In genomic region chr18:58605027-58606020, GRCh38 we compare ENCODE assay signal across 1 cellular context.
A peak's percentile ranks its signal among the peaks of the same experiment; 100 is the strongest.
TF ChIP-seq lines count a peak whose summit lies in the region.

No MANE protein-coding gene starts in this region.

TF ChIP-seq in HepG2, 621 proteins besides CTCF, POLR2A, EP300 and RAD21 (continued from another document and continues in another):
- TF ChIP-seq USF2 (IDR thresholded peaks at IDR 0.05; ENCODE audit: low read depth, low read length) = no peak
- TF ChIP-seq USF2 (CRISPR knock-in tag; IDR thresholded peaks at IDR 0.05; ENCODE audit: borderline replicate concordance) = no peak
- no peak for TF ChIP-seq ZNF234 (CRISPR knock-in tag; conservative IDR thresholded peaks at IDR 0.05)
- TF ChIP-seq THRA (CRISPR knock-in tag; IDR thresholded peaks at IDR 0.05; ENCODE audit: borderline replicate concordance) = peak; percentile 75; the same call in 1 of the 2 replicates
- no peak for TF ChIP-seq ZNF629 (CRISPR knock-in tag; conservative IDR thresholded peaks at IDR 0.05)
- TF ChIP-seq GATAD1 (CRISPR knock-in tag; IDR thresholded peaks at IDR 0.05) = peak; percentile 48; the same call in 1 of the 2 replicates
- TF ChIP-seq TBX3 (IDR thresholded peaks at IDR 0.05; ENCODE audit: borderline replicate concordance) = 0 out of 2 replicates have a peak, but pooled peaks have one; percentile 44
- peak; percentile 93 for TF ChIP-seq SIX1 (CRISPR knock-in tag; IDR thresholded peaks at IDR 0.05; ENCODE audit: borderline replicate concordance)
- TF ChIP-seq, protein P1, sequence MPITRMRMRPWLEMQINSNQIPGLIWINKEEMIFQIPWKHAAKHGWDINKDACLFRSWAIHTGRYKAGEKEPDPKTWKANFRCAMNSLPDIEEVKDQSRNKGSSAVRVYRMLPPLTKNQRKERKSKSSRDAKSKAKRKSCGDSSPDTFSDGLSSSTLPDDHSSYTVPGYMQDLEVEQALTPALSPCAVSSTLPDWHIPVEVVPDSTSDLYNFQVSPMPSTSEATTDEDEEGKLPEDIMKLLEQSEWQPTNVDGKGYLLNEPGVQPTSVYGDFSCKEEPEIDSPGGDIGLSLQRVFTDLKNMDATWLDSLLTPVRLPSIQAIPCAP (CRISPR knock-in tag; IDR thresholded peaks at IDR 0.05; ENCODE audit: low read depth) = no peak
- no peak for TF ChIP-seq ZNF703 (CRISPR knock-in tag; IDR thresholded peaks at IDR 0.05; ENCODE audit: borderline replicate concordance)
- peak; percentile 88 for TF ChIP-seq SAP130 (CRISPR knock-in tag; IDR thresholded peaks at IDR 0.05; ENCODE audit: low read depth)
- TF ChIP-seq EEA1 (CRISPR knock-in tag; IDR thresholded peaks at IDR 0.05; ENCODE audit: borderline replicate concordance) = no peak
- peak; percentile 49; the same call in 1 of the 2 replicates for TF ChIP-seq PPARG (CRISPR knock-in tag; conservative IDR thresholded peaks at IDR 0.05)
- peak; percentile 78 for TF ChIP-seq ZNF264 (CRISPR knock-in tag; IDR thresholded peaks at IDR 0.05)
- no peak for TF ChIP-seq ZNF430 (CRISPR knock-in tag; IDR thresholded peaks at IDR 0.05)
- TF ChIP-seq, protein P2, sequence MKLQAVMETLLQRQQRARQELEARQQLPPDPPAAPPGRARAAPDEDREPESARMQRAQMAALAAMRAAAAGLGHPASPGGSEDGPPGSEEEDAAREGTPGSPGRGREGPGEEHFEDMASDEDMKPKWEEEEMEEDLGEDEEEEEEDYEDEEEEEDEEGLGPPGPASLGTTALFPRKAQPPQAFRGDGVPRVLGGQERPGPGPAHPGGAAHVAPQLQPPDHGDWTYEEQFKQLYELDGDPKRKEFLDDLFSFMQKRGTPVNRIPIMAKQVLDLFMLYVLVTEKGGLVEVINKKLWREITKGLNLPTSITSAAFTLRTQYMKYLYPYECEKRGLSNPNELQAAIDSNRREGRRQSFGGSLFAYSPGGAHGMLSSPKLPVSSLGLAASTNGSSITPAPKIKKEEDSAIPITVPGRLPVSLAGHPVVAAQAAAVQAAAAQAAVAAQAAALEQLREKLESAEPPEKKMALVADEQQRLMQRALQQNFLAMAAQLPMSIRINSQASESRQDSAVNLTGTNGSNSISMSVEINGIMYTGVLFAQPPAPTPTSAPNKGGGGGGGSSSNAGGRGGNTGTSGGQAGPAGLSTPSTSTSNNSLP (IDR thresholded peaks at IDR 0.05; ENCODE audit: low read depth, low read length) = peak; percentile 79; the same call in 1 of the 2 replicates
- TF ChIP-seq HMG20B (CRISPR knock-in tag; conservative IDR thresholded peaks at IDR 0.05) = peak; percentile 95
- no peak for TF ChIP-seq CENPT (CRISPR knock-in tag; IDR thresholded peaks at IDR 0.05; ENCODE audit: low read depth)
- TF ChIP-seq ZBTB40 (IDR thresholded peaks at IDR 0.05) = peak; percentile 96
- peak; percentile 99 for TF ChIP-seq ZBTB40 (CRISPR knock-in tag; IDR thresholded peaks at IDR 0.05)
- TF ChIP-seq ZKSCAN8 (CRISPR knock-in tag; IDR thresholded peaks at IDR 0.05; ENCODE audit: borderline replicate concordance) = peak; percentile 88
- TF ChIP-seq SMAD3 (CRISPR knock-in tag; IDR thresholded peaks at IDR 0.05) = peak; percentile 61; the same call in 1 of the 2 replicates
- peak; percentile 66 for TF ChIP-seq TBL1XR1 (IDR thresholded peaks at IDR 0.05; ENCODE audit: borderline replicate concordance, low read length, partially characterized antibody)
- peak; percentile 71; the same call in 1 of the 2 replicates for TF ChIP-seq MIXL1 (CRISPR knock-in tag; IDR thresholded peaks at IDR 0.05)
- TF ChIP-seq, protein P3, sequence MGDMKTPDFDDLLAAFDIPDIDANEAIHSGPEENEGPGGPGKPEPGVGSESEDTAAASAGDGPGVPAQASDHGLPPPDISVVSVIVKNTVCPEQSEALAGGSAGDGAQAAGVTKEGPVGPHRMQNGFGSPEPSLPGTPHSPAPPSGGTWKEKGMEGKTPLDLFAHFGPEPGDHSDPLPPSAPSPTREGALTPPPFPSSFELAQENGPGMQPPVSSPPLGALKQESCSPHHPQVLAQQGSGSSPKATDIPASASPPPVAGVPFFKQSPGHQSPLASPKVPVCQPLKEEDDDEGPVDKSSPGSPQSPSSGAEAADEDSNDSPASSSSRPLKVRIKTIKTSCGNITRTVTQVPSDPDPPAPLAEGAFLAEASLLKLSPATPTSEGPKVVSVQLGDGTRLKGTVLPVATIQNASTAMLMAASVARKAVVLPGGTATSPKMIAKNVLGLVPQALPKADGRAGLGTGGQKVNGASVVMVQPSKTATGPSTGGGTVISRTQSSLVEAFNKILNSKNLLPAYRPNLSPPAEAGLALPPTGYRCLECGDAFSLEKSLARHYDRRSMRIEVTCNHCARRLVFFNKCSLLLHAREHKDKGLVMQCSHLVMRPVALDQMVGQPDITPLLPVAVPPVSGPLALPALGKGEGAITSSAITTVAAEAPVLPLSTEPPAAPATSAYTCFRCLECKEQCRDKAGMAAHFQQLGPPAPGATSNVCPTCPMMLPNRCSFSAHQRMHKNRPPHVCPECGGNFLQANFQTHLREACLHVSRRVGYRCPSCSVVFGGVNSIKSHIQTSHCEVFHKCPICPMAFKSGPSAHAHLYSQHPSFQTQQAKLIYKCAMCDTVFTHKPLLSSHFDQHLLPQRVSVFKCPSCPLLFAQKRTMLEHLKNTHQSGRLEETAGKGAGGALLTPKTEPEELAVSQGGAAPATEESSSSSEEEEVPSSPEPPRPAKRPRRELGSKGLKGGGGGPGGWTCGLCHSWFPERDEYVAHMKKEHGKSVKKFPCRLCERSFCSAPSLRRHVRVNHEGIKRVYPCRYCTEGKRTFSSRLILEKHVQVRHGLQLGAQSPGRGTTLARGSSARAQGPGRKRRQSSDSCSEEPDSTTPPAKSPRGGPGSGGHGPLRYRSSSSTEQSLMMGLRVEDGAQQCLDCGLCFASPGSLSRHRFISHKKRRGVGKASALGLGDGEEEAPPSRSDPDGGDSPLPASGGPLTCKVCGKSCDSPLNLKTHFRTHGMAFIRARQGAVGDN (CRISPR knock-in tag; IDR thresholded peaks at IDR 0.05) = no peak
- TF ChIP-seq, protein P4, sequence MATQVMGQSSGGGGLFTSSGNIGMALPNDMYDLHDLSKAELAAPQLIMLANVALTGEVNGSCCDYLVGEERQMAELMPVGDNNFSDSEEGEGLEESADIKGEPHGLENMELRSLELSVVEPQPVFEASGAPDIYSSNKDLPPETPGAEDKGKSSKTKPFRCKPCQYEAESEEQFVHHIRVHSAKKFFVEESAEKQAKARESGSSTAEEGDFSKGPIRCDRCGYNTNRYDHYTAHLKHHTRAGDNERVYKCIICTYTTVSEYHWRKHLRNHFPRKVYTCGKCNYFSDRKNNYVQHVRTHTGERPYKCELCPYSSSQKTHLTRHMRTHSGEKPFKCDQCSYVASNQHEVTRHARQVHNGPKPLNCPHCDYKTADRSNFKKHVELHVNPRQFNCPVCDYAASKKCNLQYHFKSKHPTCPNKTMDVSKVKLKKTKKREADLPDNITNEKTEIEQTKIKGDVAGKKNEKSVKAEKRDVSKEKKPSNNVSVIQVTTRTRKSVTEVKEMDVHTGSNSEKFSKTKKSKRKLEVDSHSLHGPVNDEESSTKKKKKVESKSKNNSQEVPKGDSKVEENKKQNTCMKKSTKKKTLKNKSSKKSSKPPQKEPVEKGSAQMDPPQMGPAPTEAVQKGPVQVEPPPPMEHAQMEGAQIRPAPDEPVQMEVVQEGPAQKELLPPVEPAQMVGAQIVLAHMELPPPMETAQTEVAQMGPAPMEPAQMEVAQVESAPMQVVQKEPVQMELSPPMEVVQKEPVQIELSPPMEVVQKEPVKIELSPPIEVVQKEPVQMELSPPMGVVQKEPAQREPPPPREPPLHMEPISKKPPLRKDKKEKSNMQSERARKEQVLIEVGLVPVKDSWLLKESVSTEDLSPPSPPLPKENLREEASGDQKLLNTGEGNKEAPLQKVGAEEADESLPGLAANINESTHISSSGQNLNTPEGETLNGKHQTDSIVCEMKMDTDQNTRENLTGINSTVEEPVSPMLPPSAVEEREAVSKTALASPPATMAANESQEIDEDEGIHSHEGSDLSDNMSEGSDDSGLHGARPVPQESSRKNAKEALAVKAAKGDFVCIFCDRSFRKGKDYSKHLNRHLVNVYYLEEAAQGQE (IDR thresholded peaks at IDR 0.05; ENCODE audit: borderline replicate concordance in 1 of 2, low read depth in 1 of 2, low read length in 2 of 2) = 0 out of 4 replicates have a peak, but pooled peaks of 1 of the 2 experiments have one; percentile 30
- peak; percentile 97 for TF ChIP-seq NFIC (IDR thresholded peaks at IDR 0.05; ENCODE audit: low read length)
- TF ChIP-seq MAFF (IDR thresholded peaks at IDR 0.05; ENCODE audit: low read depth, low read length) = no peak
- peak; percentile 91 for TF ChIP-seq GATA4 (IDR thresholded peaks at IDR 0.05; ENCODE audit: borderline replicate concordance, low read depth)
- no peak for TF ChIP-seq PBX3 (CRISPR knock-in tag; IDR thresholded peaks at IDR 0.05; ENCODE audit: borderline replicate concordance)
